In genomic region chr17:40485851-40486512, GRCh38 we compare ENCODE assay signal across 1 cellular context.
A peak's percentile ranks its signal among the peaks of the same experiment; 100 is the strongest.
TF ChIP-seq lines count a peak whose summit lies in the region.

No MANE protein-coding gene starts in this region.

TF ChIP-seq in HepG2, 621 proteins besides CTCF, POLR2A, EP300 and RAD21:
- TF ChIP-seq SKIL (CRISPR knock-in tag; IDR thresholded peaks at IDR 0.05; ENCODE audit: borderline replicate concordance) (no peak), TCF7 (IDR thresholded peaks at IDR 0.05; ENCODE audit: low read depth) (0 out of 2 replicates have a peak, but pooled peaks have one; percentile 3), NFATC3 (CRISPR knock-in tag; IDR thresholded peaks at IDR 0.05) (no peak), SOX13 (IDR thresholded peaks at IDR 0.05) (no peak), SOX13 (CRISPR knock-in tag; conservative IDR thresholded peaks at IDR 0.05 in 1 of 2, IDR thresholded peaks at IDR 0.05 in 1 of 2) (peak in 1 of 2 experiments; percentile 36; a peak in 1 of 4 replicates), MZF1 (CRISPR knock-in tag; IDR thresholded peaks at IDR 0.05; ENCODE audit: borderline replicate concordance) (no peak), THAP7 (CRISPR knock-in tag; IDR thresholded peaks at IDR 0.05) (0 out of 2 replicates have a peak, but pooled peaks have one; percentile 10), PATZ1 (CRISPR knock-in tag; IDR thresholded peaks at IDR 0.05) (0 out of 2 replicates have a peak, but pooled peaks have one; percentile 42), SOX5 (CRISPR knock-in tag; IDR thresholded peaks at IDR 0.05; ENCODE audit: borderline replicate concordance) (peak; percentile 53; the same call in 1 of the 2 replicates), ZMAT5 (CRISPR knock-in tag; IDR thresholded peaks at IDR 0.05; ENCODE audit: borderline replicate concordance, low read depth) (no peak), ZNF446 (CRISPR knock-in tag; IDR thresholded peaks at IDR 0.05) (no peak), AHR (CRISPR knock-in tag; IDR thresholded peaks at IDR 0.05) (no peak), ZBTB7B (CRISPR knock-in tag; IDR thresholded peaks at IDR 0.05) (no peak), GMEB2 (CRISPR knock-in tag; IDR thresholded peaks at IDR 0.05; ENCODE audit: low read depth) (no peak), FOSL2 (CRISPR knock-in tag; IDR thresholded peaks at IDR 0.05) (peak; percentile 64), LCORL (IDR thresholded peaks at IDR 0.05) (no peak), LCORL (CRISPR knock-in tag; IDR thresholded peaks at IDR 0.05) (peak; percentile 52; the same call in 1 of the 2 replicates), CEBPB (IDR thresholded peaks at IDR 0.05; ENCODE audit: borderline replicate concordance, low read depth, low read length) (peak; percentile 17; the same call in 1 of the 2 replicates), FOXC1 (CRISPR knock-in tag; IDR thresholded peaks at IDR 0.05; ENCODE audit: borderline replicate concordance) (no peak), ZNF430 (CRISPR knock-in tag; IDR thresholded peaks at IDR 0.05) (0 out of 2 replicates have a peak, but pooled peaks have one; percentile 28), ZSCAN29 (CRISPR knock-in tag; conservative IDR thresholded peaks at IDR 0.05) (no peak), ZNF563 (CRISPR knock-in tag; IDR thresholded peaks at IDR 0.05) (no peak)
